8 cellular contexts compared by ENCODE assay signal in the genomic region with DNA sequence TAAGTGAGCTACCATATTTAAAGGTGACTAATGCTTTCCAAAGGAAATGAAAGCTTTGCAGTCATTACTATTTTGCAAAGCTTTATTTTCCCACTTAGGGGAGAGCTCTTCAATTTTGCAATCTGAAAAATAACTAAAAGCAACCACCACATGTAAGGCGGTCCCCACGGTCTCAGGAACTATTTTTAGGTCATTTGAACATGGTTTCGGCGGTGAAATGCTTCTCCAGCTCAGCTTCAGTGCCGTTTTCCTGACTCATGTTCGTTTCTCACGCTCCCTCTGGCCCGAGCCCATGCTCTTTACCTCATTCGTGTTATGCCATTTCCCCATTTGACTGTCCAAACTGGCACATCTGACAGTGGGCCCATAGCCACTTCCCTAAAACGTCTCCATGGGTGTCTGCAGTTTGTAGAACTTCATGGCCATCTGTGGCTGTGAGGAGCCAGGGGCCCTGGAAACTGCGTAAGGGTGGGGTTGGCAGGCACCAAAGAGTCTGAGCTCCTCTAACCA. TPM values are rescaled to one million over a fixed set of nuclear protein-coding genes. Genes with fewer than 3 reads are reported as not detected.
DNase-seq lines count a peak whose midpoint lies in the region; ATAC-seq, FAIRE-seq and TF ChIP-seq lines count a peak whose summit lies in the region.

No MANE protein-coding gene starts in this region.

- H3K4me1 Mint-ChIP-seq in activated CD4-positive, alpha-beta T cell treated with anti-CD3 and anti-CD28 coated beads, Interleukin-2, amount 10 ng/mL, durations not matched to agents 7 days and 5 days: peaks cover 51% of the 10 kb centered on the region

- no peak overlapping the region for H3K27ac ChIP-seq in liver (ENCODE audit: low read depth in 1 of 2, low read length in 2 of 2)
- H3K27ac ChIP-seq in HepG2 (ENCODE audit: extremely low read length, insufficient read depth, low read length): no peak overlapping the region

- H3K27me3 Mint-ChIP-seq in activated CD4-positive, alpha-beta T cell treated with anti-CD3 and anti-CD28 coated beads, Interleukin-2, amount 10 ng/mL, durations not matched to agents 7 days and 5 days: no peaks in the 10 kb centered on the region

- no peak overlapping the region for H3K4me3 Mint-ChIP-seq in activated CD4-positive, alpha-beta T cell treated with anti-CD3 and anti-CD28 coated beads, Interleukin-2, amount 10 ng/mL, durations not matched to agents 7 days and 5 days

- H3K79me2 ChIP-seq in HepG2 (ENCODE audit: insufficient read depth, low read length): no peaks in the 10 kb centered on the region

- H3K9ac ChIP-seq in liver (ENCODE audit: low read depth in 1 of 2, low read length in 2 of 2) (no peak overlapping the region), HepG2 (ENCODE audit: insufficient read depth, low read depth, low read length) (no peak overlapping the region)

- H3K4me1 ChIP-seq in liver (ENCODE audit: control insufficient read depth in 4 of 4, insufficient read depth in 4 of 4, low read length in 3 of 4): peaks cover 0 to 6% (median 5%) of the 10 kb centered on the region in 4 donors
- H3K4me1 ChIP-seq in HepG2 (ENCODE audit: insufficient read depth, low read length): peaks cover 13% of the 10 kb centered on the region

- peaks cover 1% of the 10 kb centered on the region for H3K36me3 Mint-ChIP-seq in activated CD4-positive, alpha-beta T cell treated with anti-CD3 and anti-CD28 coated beads, Interleukin-2, amount 10 ng/mL, durations not matched to agents 7 days and 5 days (ENCODE audit: low read depth)

- no peak overlapping the region for H3K27ac Mint-ChIP-seq in activated CD4-positive, alpha-beta T cell treated with anti-CD3 and anti-CD28 coated beads, Interleukin-2, amount 10 ng/mL, durations not matched to agents 7 days and 5 days

- BruUV-seq in HepG2 (replicated peaks; lab: Mats Ljungman, UMichigan): no TSS peak

- H3K27me3 ChIP-seq in liver (ENCODE audit: control insufficient read depth in 4 of 4, insufficient read depth in 4 of 4, low read length in 3 of 4) (no peaks in the 10 kb centered on the region), HepG2 (ENCODE audit: control insufficient read depth in 1 of 2, insufficient read depth in 2 of 2, low read length in 2 of 2) (peaks cover 0 to 18% of the 10 kb centered on the region in 2 experiments; a peak in 3 of 5 replicates)

- H3K4me3 ChIP-seq in liver (ENCODE audit: low read depth in 1 of 3, low read length in 3 of 3) (no peak overlapping the region), HepG2 (replicated peaks in 1 of 3; ENCODE audit: insufficient read depth in 1 of 3, low read depth in 2 of 3, low read length in 3 of 3) (no peak overlapping the region)

- H3K36me3 ChIP-seq in liver (ENCODE audit: control insufficient read depth in 4 of 4, insufficient read depth in 3 of 4, low read depth in 1 of 4, low read length in 3 of 4): no peaks in the 10 kb centered on the region
- H3K36me3 ChIP-seq in HepG2 (replicated peaks in 1 of 2; ENCODE audit: control insufficient read depth in 1 of 2, insufficient read depth in 2 of 2, low read length in 2 of 2): no peaks in the 10 kb centered on the region

- FAIRE-seq in HepG2 (lab: Jason Lieb, UNC): no peak

- TF ChIP-seq EP300 in HepG2 (IDR thresholded peaks at IDR 0.05; ENCODE audit: low read depth in 2 of 2, low read length in 2 of 2): no peak
- TF ChIP-seq EP300 in HepG2 (CRISPR knock-in tag; IDR thresholded peaks at IDR 0.05; ENCODE audit: borderline replicate concordance): no peak

- intact Hi-C loops in HepG2 (cut with micrococcal nuclease; ENCODE audit: unreplicated experiment): no loop called here

- H2AFZ ChIP-seq in HepG2 (ENCODE audit: low read length): no peak overlapping the region

- in situ Hi-C loops in HepG2 (cut with HindIII; ENCODE audit: extremely low pct_ligation_motif_present, low pct_unique_long_range_greater_than_20kb) (no loop called here), ACHN (cut with HindIII; ENCODE audit: low pct_ligation_motif_present, low pct_unique_long_range_greater_than_20kb, low sequenced_read_pairs) (no loop called here)

- H4K20me1 ChIP-seq in HepG2 (ENCODE audit: insufficient read depth, low read length): no peaks in the 10 kb centered on the region

- TF ChIP-seq RAD21 in liver (IDR thresholded peaks at IDR 0.05) (peak in 1 of 2 donors; percentile 30), HepG2 (CRISPR knock-in tag; IDR thresholded peaks at IDR 0.05) (no peak)

- CTCF ChIA-PET in HepG2 (lab: Yijun Ruan, JAX; ENCODE audit: low intra/inter-chr PET ratio, low total read pairs): no interaction called here
- CTCF ChIA-PET in activated CD4-positive, alpha-beta T cell treated with anti-CD3 and anti-CD28 coated beads, Interleukin-2, amount 10 ng/mL, durations not matched to agents 7 days and 5 days (lab: Charles Lee): interaction anchor here (0.8 to 1.6 kb wide), 4 partner anchors 9 to 22 kb away, joined by 3 to 8 read pairs (median 4); no protein-coding TSS in a partner anchor

- H3K9me3 ChIP-seq in liver (ENCODE audit: control insufficient read depth in 4 of 4, low read length in 3 of 4) (no peaks in the 10 kb centered on the region), HepG2 (ENCODE audit: low read length) (no peaks in the 10 kb centered on the region)

- H3K9me3 Mint-ChIP-seq in activated CD4-positive, alpha-beta T cell treated with anti-CD3 and anti-CD28 coated beads, Interleukin-2, amount 10 ng/mL, durations not matched to agents 7 days and 5 days: peaks cover 6% of the 10 kb centered on the region

- ATAC-seq in HepG2 (no peak), HG03159 (IDR thresholded peaks at IDR 0.05; ENCODE audit: unreplicated experiment) (peak; percentile 75), HG02970 (IDR thresholded peaks at IDR 0.05; ENCODE audit: low FRiP score, unreplicated experiment) (no peak)

- DNase-seq in HepG2 (ENCODE audit: low spot score) (no peak), globus pallidus (ENCODE audit: low spot score) (peak; percentile 63), ACHN (no peak)
- DNase-seq in activated CD4-positive, alpha-beta T cell treated with anti-CD3 and anti-CD28 coated beads, Interleukin-2, amount 10 ng/mL, durations not matched to agents 7 days and 5 days: peak; percentile 23
- peak; percentile 87 for DNase-seq in stimulated activated CD4-positive, alpha-beta T cell treated with anti-CD3 and anti-CD28 coated beads, Interleukin-1b, Interleukin-23, amount 100 ng/mL, for 48 hours

- no peak for TF ChIP-seq CTCF in liver (IDR thresholded peaks at IDR 0.05; ENCODE audit: low read depth, low read length, missing input control)
- TF ChIP-seq CTCF in HepG2 (CRISPR knock-in tag; IDR thresholded peaks at IDR 0.05): no peak

- H3K4me2 ChIP-seq in HepG2 (ENCODE audit: low read depth, low read length): no peak overlapping the region

- WGBS in liver: 75% methylated on average over 11 of the region's 11 CpGs
- 37% methylated on average over 11 of the region's 11 CpGs for WGBS in HepG2 (ENCODE audit: low lambda C conversion rate)

- POLR2A ChIA-PET in HepG2 (lab: Yijun Ruan, JAX): no interaction called here
- POLR2A ChIA-PET in activated CD4-positive, alpha-beta T cell treated with anti-CD3 and anti-CD28 coated beads, Interleukin-2, amount 10 ng/mL, durations not matched to agents 7 days and 5 days (lab: Charles Lee): no interaction called here

- TF ChIP-seq POLR2A in HepG2 (IDR thresholded peaks at IDR 0.05; ENCODE audit: insufficient read depth in 1 of 2, low read depth in 2 of 2, low read length in 2 of 2): no peak

TF ChIP-seq in liver, 16 proteins besides CTCF, POLR2A, EP300 and RAD21:
- no peak for TF ChIP-seq HNF4A (conservative IDR thresholded peaks at IDR 0.05)
- peak; percentile 19 to 65 for TF ChIP-seq JUND (IDR thresholded peaks at IDR 0.05)
- TF ChIP-seq HNF4G (IDR thresholded peaks at IDR 0.05): no peak

TF ChIP-seq in HepG2, 621 proteins besides CTCF, POLR2A, EP300 and RAD21:
- TF ChIP-seq PHF5A (CRISPR knock-in tag; IDR thresholded peaks at IDR 0.05; ENCODE audit: low read depth, unreplicated experiment): no peak
- no peak for TF ChIP-seq PAWR (CRISPR knock-in tag; IDR thresholded peaks at IDR 0.05; ENCODE audit: borderline replicate concordance)
TF ChIP-seq in HepG2: peak in this region for 0.

RNA-seq across cellular contexts. Expression of a gene that starts 46.5 kb away (rescaled TPM):
- total RNA-seq in liver (under 1 TPM in 1 of 2 donors, not detected in 1; 0.50 TPM), HepG2 (2016; rRNA removed; fragmentation: Illumina TruSeq; extraction: Trizol) (not detected in 2 replicates)
- polyA plus RNA-seq in liver (1 to 10 TPM in 1 of 2 donors, under 1 TPM in 1; 0.21 to 2.0 TPM), HepG2 (2011; rRNA removed) (not detected in 2 replicates)
- total RNA-seq in HepG2 (2016; cell fraction: cytosol; rRNA removed; fragmentation: Illumina TruSeq; extraction: Trizol; ENCODE audit: low read depth): not detected in 2 replicates
- not detected in 2 replicates for total RNA-seq in HepG2 (2016; cell fraction: insoluble cytoplasmic fraction; rRNA removed; fragmentation: Illumina TruSeq; extraction: Trizol)
- total RNA-seq in HepG2 (2016; cell fraction: membrane; rRNA removed; fragmentation: Illumina TruSeq; extraction: Trizol): not detected in 2 replicates
- not detected in 2 replicates for total RNA-seq in HepG2 (2016; cell fraction: nucleus; rRNA removed; fragmentation: Illumina TruSeq; extraction: Trizol)
- not detected in 2 replicates for polyA plus RNA-seq in HepG2 (2011; cell fraction: cytosol; rRNA removed)
- not detected in 2 replicates for polyA plus RNA-seq in HepG2 (2011; cell fraction: nucleus; rRNA removed)
- not detected in 2 replicates for polyA plus RNA-seq in HepG2 (2012)
- not detected in 2 replicates for polyA plus RNA-seq in HepG2 (2016; cell fraction: cytosol; fragmentation: Illumina TruSeq; extraction: Trizol; ENCODE audit: low read depth)
- polyA plus RNA-seq in HepG2 (2016; cell fraction: insoluble cytoplasmic fraction; fragmentation: Illumina TruSeq; extraction: Trizol; ENCODE audit: low read depth): not detected in 2 replicates
- polyA plus RNA-seq in HepG2 (2016; cell fraction: membrane; fragmentation: Illumina TruSeq; extraction: Trizol; ENCODE audit: low read depth): not detected in 2 replicates
- not detected in 2 replicates for polyA plus RNA-seq in HepG2 (2016; cell fraction: nucleus; fragmentation: Illumina TruSeq; extraction: Trizol; ENCODE audit: insufficient read depth, low read depth)
- 0.42 TPM in 1 of 2 replicates, not detected in the other for polyA minus RNA-seq in HepG2 (2011; rRNA and poly(A)+ RNA removed; ENCODE audit: low replicate concordance)
- not detected in 2 replicates for polyA minus RNA-seq in HepG2 (2011; cell fraction: cytosol; rRNA and poly(A)+ RNA removed)
- not detected in 2 replicates for polyA minus RNA-seq in HepG2 (2011; cell fraction: nucleus; rRNA and poly(A)+ RNA removed)
- total RNA-seq in activated CD4-positive, alpha-beta T cell treated with anti-CD3 and anti-CD28 coated beads, Interleukin-2, amount 10 ng/mL, durations not matched to agents 7 days and 5 days: 1 to 10 TPM; 2.4 to 2.5 TPM

Comparison
In these comparisons a context has a peak if more than half of its experiments do, and no peak if none do; other contexts are left out.
1. DNase-seq: peak in activated CD4-positive, alpha-beta T cell treated with anti-CD3 and anti-CD28 coated beads, Interleukin-2, amount 10 ng/mL, durations not matched to agents 7 days and 5 days (single experiment), globus pallidus (single experiment) and stimulated activated CD4-positive, alpha-beta T cell treated with anti-CD3 and anti-CD28 coated beads, Interleukin-1b, Interleukin-23, amount 100 ng/mL, for 48 hours (single experiment); none in HepG2 (single experiment) and ACHN (single experiment).